In genomic region chr9:41053666-41054363, GRCh38 we compare ENCODE assay signal across 7 cellular contexts.
DNase-seq lines count a peak whose midpoint lies in the region; ATAC-seq and FAIRE-seq lines count a peak whose summit lies in the region.
"Not testable (repeated sequence)": the region's sequence is repeated elsewhere in the genome, so short reads cannot be mapped to it uniquely, and the experiment has no call there.

No MANE protein-coding gene starts in this region.

- DNase-seq in RCC 7860 (ENCODE audit: low spot score) = peak; percentile 44

- ATAC-seq in GM18517 (IDR thresholded peaks at IDR 0.05; ENCODE audit: unreplicated experiment) = peak; percentile 88
- peak; percentile 76 for ATAC-seq in GM19372 (IDR thresholded peaks at IDR 0.05; ENCODE audit: low read depth, unreplicated experiment)
- peak; percentile 77 for ATAC-seq in GM21529 (IDR thresholded peaks at IDR 0.05; ENCODE audit: unreplicated experiment)
- peak; percentile 95 for ATAC-seq in HG02759 (IDR thresholded peaks at IDR 0.05; ENCODE audit: unreplicated experiment)
- ATAC-seq in HG03060 (IDR thresholded peaks at IDR 0.05; ENCODE audit: low read depth, unreplicated experiment) = peak; percentile 81
- peak; percentile 85 for ATAC-seq in HG03378 (IDR thresholded peaks at IDR 0.05; ENCODE audit: unreplicated experiment)

- not testable (repeated sequence) for FAIRE-seq in RCC 7860 (lab: Jason Lieb, UNC)

Comparison
In these comparisons a context has a peak if more than half of its experiments do, and no peak if none do; other contexts are left out.
1. Peak in every context shown above with its lines: DNase-seq and ATAC-seq.